19 cellular contexts compared by ENCODE assay signal in the genomic region with DNA sequence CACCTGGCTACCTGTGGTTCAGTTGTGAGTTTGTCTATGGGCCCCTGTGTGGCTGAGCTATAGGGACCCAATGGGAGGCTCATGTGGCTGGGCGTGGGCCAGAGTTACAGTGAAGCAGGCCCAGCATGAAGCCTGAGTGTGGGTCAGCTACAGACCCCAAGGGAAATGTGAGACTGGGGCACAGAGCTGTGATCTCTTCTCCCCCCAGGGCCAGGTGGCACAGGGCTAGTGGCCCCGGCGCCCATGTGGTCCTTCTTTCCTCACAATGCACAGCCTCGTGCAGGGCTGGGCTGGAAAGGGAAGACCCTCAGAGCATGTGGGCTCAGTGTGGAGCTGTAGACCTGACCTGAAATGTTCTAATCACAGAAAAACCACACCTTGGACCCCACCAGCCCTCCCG.
"Had no signal": no experiment of that assay in that cellular context is flagged by ENCODE, and none has a peak within 500 bp of the region (broad histone marks: within the 10 kb centered on the region; RNA-seq: fewer than 3 reads in every experiment).

No MANE protein-coding gene starts in this region.

- H3K36me3 ChIP-seq: MG63, SJCRH30 had no signal

- H3K4me3 ChIP-seq: MG63, SJCRH30 had no signal

- ATAC-seq: HepG2, SK-N-SH treated with all-trans-retinoic acid at 6 μM for 48 hours had no signal

- H3K4me1 ChIP-seq: SJCRH30 had no signal

- H3K27me3 ChIP-seq: MG63, SJCRH30 had no signal

- H3K9me3 ChIP-seq: MG63, SJCRH30 had no signal

- H3K27ac ChIP-seq: SJCRH30 had no signal

- DNase-seq: IMR-90, Karpas-422, KG1, MG63, NCI-H1092, NCI-H1105 treated with DMSO at 0.1 percent for 48 hours, NCI-H1417 treated with DMSO at 0.1 percent for 48 hours, NCI-H2081 treated with DMSO at 0.1 percent for 48 hours, NCI-H2171, NCI-H226, NCI-H446, NCI-H510A, NCI-H524 treated with DMSO at 0.1 percent for 48 hours, NCI-H774, RPMI8226, SHP77 treated with DMSO at 0.1 percent for 48 hours, SJCRH30 had no signal
